Comparison of ENCODE assay signal across 20 cellular contexts in genomic region chr6:4817551-4817950, GRCh38.
"Had no signal": no experiment of that assay in that cellular context is flagged by ENCODE, and none has a peak within 500 bp of the region (broad histone marks: within the 10 kb centered on the region; RNA-seq: fewer than 3 reads in every experiment).

No MANE protein-coding gene starts in this region.

- H3K27me3 Mint-ChIP-seq: activated naive CD8-positive, alpha-beta T cell treated with anti-CD3 and anti-CD28 coated beads for 36 hours; naive B cell; stimulated activated naive CD8-positive, alpha-beta T cell treated with anti-CD3 and anti-CD28 coated beads, Interleukin-15, Interleukin-2, amounts not matched to agents 100 ng/mL and 50 ng/mL, for 24 hours had no signal

- H3K9ac ChIP-seq: neural progenitor cell had no signal

- H2AFZ ChIP-seq: neural progenitor cell had no signal

- H3K9me3 Mint-ChIP-seq: immature natural killer cell; naive B cell; stimulated activated naive CD8-positive, alpha-beta T cell treated with anti-CD3 and anti-CD28 coated beads, Interleukin-15, Interleukin-2, amounts not matched to agents 100 ng/mL and 50 ng/mL, for 24 hours had no signal

- H3K4me3 ChIP-seq: colonic mucosa, mucosa of descending colon, neural progenitor cell, prostate gland, right atrium auricular region, tibial nerve, vagina had no signal

- ATAC-seq: mucosa of descending colon had no signal

- H3K36me3 Mint-ChIP-seq: immature natural killer cell had no signal

- H3K27me3 ChIP-seq: brain microvascular endothelial cell, colonic mucosa, neural progenitor cell, right atrium auricular region, tibial nerve, vagina had no signal

- H3K4me1 Mint-ChIP-seq: neural progenitor cell had no signal

- H3K27ac Mint-ChIP-seq: activated naive CD8-positive, alpha-beta T cell treated with anti-CD3 and anti-CD28 coated beads for 36 hours; neural progenitor cell; stimulated activated naive CD8-positive, alpha-beta T cell treated with anti-CD3 and anti-CD28 coated beads, Interleukin-15, Interleukin-2, amounts not matched to agents 100 ng/mL and 50 ng/mL, for 24 hours had no signal

- H3K4me2 ChIP-seq: neural progenitor cell had no signal

- H3K36me3 ChIP-seq: brain microvascular endothelial cell, colonic mucosa, neural progenitor cell, prostate gland, right atrium auricular region, tibial nerve, vagina, WERI-Rb-1 had no signal

- H3K4me3 Mint-ChIP-seq: activated naive CD8-positive, alpha-beta T cell treated with anti-CD3 and anti-CD28 coated beads for 36 hours; neural progenitor cell; stimulated activated naive CD8-positive, alpha-beta T cell treated with anti-CD3 and anti-CD28 coated beads, Interleukin-15, Interleukin-2, amounts not matched to agents 100 ng/mL and 50 ng/mL, for 24 hours had no signal

- H3K27ac ChIP-seq: brain microvascular endothelial cell, colonic mucosa, neural progenitor cell, prostate gland, right atrium auricular region, tibial nerve, vagina, WERI-Rb-1 had no signal

- H3K4me1 ChIP-seq: colonic mucosa, prostate gland, right atrium auricular region had no signal

- DNase-seq: activated CD4-positive, alpha-beta T cell treated with anti-CD3 and anti-CD28 coated beads, Interleukin-2, amount 50 U/mL, for 4 hours; activated naive CD4-positive, alpha-beta T cell; activated naive CD8-positive, alpha-beta T cell treated with anti-CD3 and anti-CD28 coated beads for 36 hours; activated T-cell treated with anti-CD3 and anti-CD28 coated beads for 4 hours; amniotic stem cell; brain microvascular endothelial cell; central memory CD4-positive, alpha-beta T cell; colonic mucosa; immature natural killer cell; mesenchymal stem cell; mucosa of descending colon; naive B cell; T-helper 2 cell; WERI-Rb-1 had no signal

- H3K9me3 ChIP-seq: colonic mucosa, mucosa of descending colon, prostate gland, right atrium auricular region, tibial nerve, vagina had no signal
